15 cellular contexts compared by ENCODE assay signal in genomic region chr22:28808716-28809355, GRCh38. TPM values are rescaled to one million over a fixed set of nuclear protein-coding genes. Genes with fewer than 3 reads are reported as not detected.
DNase-seq lines count a peak whose midpoint lies in the region; ATAC-seq and TF ChIP-seq lines count a peak whose summit lies in the region.
"Had no signal": no experiment of that assay in that cellular context is flagged by ENCODE, and none has a peak within 500 bp of the region (broad histone marks: within the 10 kb centered on the region; RNA-seq: fewer than 3 reads in every experiment).

No MANE protein-coding gene starts in this region.

- peaks cover 67% of the 10 kb centered on the region for H3K4me1 Mint-ChIP-seq in activated CD4-positive, alpha-beta T cell treated with anti-CD3 and anti-CD28 coated beads, Interleukin-2, amount 10 ng/mL, durations not matched to agents 7 days and 5 days
- peaks cover 2% of the 10 kb centered on the region for H3K4me1 Mint-ChIP-seq in osteocyte (ENCODE audit: unreplicated experiment)

- H3K9me3 ChIP-seq in colonic mucosa: no peaks in the 10 kb centered on the region

- H3K27ac ChIP-seq in HL-60 (replicated peaks) (peak overlapping the region; percentile 97), colonic mucosa (peak overlapping the region; percentile 3)
- H3K27ac ChIP-seq: epithelial cell of prostate had no signal

- POLR2A ChIA-PET in activated CD4-positive, alpha-beta T cell treated with anti-CD3 and anti-CD28 coated beads, Interleukin-2, amount 10 ng/mL, durations not matched to agents 7 days and 5 days (lab: Charles Lee): no interaction called here

- peak overlapping the region in 1 of 2 donors; percentile 19 for H3K9ac ChIP-seq in colonic mucosa (ENCODE audit: low read depth in 2 of 2, low read length in 2 of 2)

- H3K9me3 Mint-ChIP-seq in activated CD4-positive, alpha-beta T cell treated with anti-CD3 and anti-CD28 coated beads, Interleukin-2, amount 10 ng/mL, durations not matched to agents 7 days and 5 days: no peaks in the 10 kb centered on the region
- no peaks in the 10 kb centered on the region for H3K9me3 Mint-ChIP-seq in osteocyte (ENCODE audit: unreplicated experiment)

- H3K27ac Mint-ChIP-seq in activated CD4-positive, alpha-beta T cell treated with anti-CD3 and anti-CD28 coated beads, Interleukin-2, amount 10 ng/mL, durations not matched to agents 7 days and 5 days: peak overlapping the region; percentile 60
- peak overlapping the region; percentile 23 for H3K27ac Mint-ChIP-seq in osteocyte (ENCODE audit: unreplicated experiment)

- ATAC-seq in GM21381 (IDR thresholded peaks at IDR 0.05; ENCODE audit: unreplicated experiment): no peak
- ATAC-seq: stimulated activated naive CD8-positive, alpha-beta T cell treated with anti-CD3 and anti-CD28 coated beads, Interleukin-15, Interleukin-2, amounts not matched to agents 100 U/mL and 50 U/mL, for 24 hours had no signal

- no peak overlapping the region for H3K4me3 Mint-ChIP-seq in activated CD4-positive, alpha-beta T cell treated with anti-CD3 and anti-CD28 coated beads, Interleukin-2, amount 10 ng/mL, durations not matched to agents 7 days and 5 days
- no peak overlapping the region for H3K4me3 Mint-ChIP-seq in osteocyte (ENCODE audit: unreplicated experiment)

- intact Hi-C loops in colonic mucosa (cut with DNase I): no loop called here

- no peaks in the 10 kb centered on the region for H3K27me3 Mint-ChIP-seq in activated CD4-positive, alpha-beta T cell treated with anti-CD3 and anti-CD28 coated beads, Interleukin-2, amount 10 ng/mL, durations not matched to agents 7 days and 5 days
- H3K27me3 Mint-ChIP-seq in osteocyte (ENCODE audit: unreplicated experiment): no peaks in the 10 kb centered on the region

- CTCF ChIA-PET in activated CD4-positive, alpha-beta T cell treated with anti-CD3 and anti-CD28 coated beads, Interleukin-2, amount 10 ng/mL, durations not matched to agents 7 days and 5 days (lab: Charles Lee): interaction anchor here (0.6 to 1.4 kb wide), 3 partner anchors 9 to 1043 kb away, joined by 3 to 4 read pairs (median 3); partner anchors contain the start of gene XBP1

- H3K36me3 ChIP-seq in colonic mucosa: no peaks in the 10 kb centered on the region

- H3K27me3 ChIP-seq in HL-60 (ENCODE audit: insufficient read depth, poor library complexity, severe bottlenecking) (no peaks in the 10 kb centered on the region), colonic mucosa (no peaks in the 10 kb centered on the region)

- peaks cover 50% of the 10 kb centered on the region for H3K36me3 Mint-ChIP-seq in activated CD4-positive, alpha-beta T cell treated with anti-CD3 and anti-CD28 coated beads, Interleukin-2, amount 10 ng/mL, durations not matched to agents 7 days and 5 days (ENCODE audit: low read depth)
- no peaks in the 10 kb centered on the region for H3K36me3 Mint-ChIP-seq in osteocyte (ENCODE audit: unreplicated experiment)

- H3K4me1 ChIP-seq in colonic mucosa: no peaks in the 10 kb centered on the region

- no peak for TF ChIP-seq CTCF in HL-60 (IDR thresholded peaks at IDR 0.05; ENCODE audit: insufficient read depth, low read length)
- TF ChIP-seq CTCF in colonic mucosa (IDR thresholded peaks at IDR 0.05): no peak
- no peak for TF ChIP-seq CTCF in osteocyte (IDR thresholded peaks at IDR 0.05)

- H3K4me3 ChIP-seq in HL-60 (replicated peaks; ENCODE audit: insufficient read depth, low read length) (no peak overlapping the region), colonic mucosa (no peak overlapping the region)

- DNase-seq in activated CD4-positive, alpha-beta T cell treated with anti-CD3 and anti-CD28 coated beads, Interleukin-2, amount 10 ng/mL, durations not matched to agents 7 days and 5 days: no peak
- no peak for DNase-seq in activated CD4-positive, alpha-beta T cell treated with anti-CD3 and anti-CD28 coated beads, Interleukin-2, amount 50 U/mL, for 48 hours
- DNase-seq in HL-60 (ENCODE audit: low read depth in 1 of 2, low spot score in 1 of 2): no peak
- no peak for DNase-seq in colonic mucosa
- no peak for DNase-seq in osteocyte (ENCODE audit: extremely low spot score, unreplicated experiment)
- DNase-seq in inferior parietal cortex (ENCODE audit: extremely low spot score): no peak
- no peak for DNase-seq in GM19238 (ENCODE audit: insufficient read length, low spot score)
- DNase-seq: mammary epithelial cell; NCI-H2029; NCI-H510A treated with DMSO at 0.1 percent for 48 hours; SHP77; stimulated activated naive CD8-positive, alpha-beta T cell treated with anti-CD3 and anti-CD28 coated beads, Interleukin-15, Interleukin-2, amounts not matched to agents 100 U/mL and 50 U/mL, for 24 hours; T1000 had no signal

RNA-seq across cellular contexts. Expression of gene XBP1, which starts 8.5 kb away (rescaled TPM):
- total RNA-seq in activated CD4-positive, alpha-beta T cell treated with anti-CD3 and anti-CD28 coated beads, Interleukin-2, amount 10 ng/mL, durations not matched to agents 7 days and 5 days: 100 to 1,000 TPM; 159 to 184 TPM
- total RNA-seq in colonic mucosa (100 to 1,000 TPM; 210 to 251 TPM), osteocyte (144 and 150 TPM in 2 replicates)

RNA-seq across cellular contexts. Expression of gene CCDC117, which starts 36.3 kb away (rescaled TPM):
- total RNA-seq in activated CD4-positive, alpha-beta T cell treated with anti-CD3 and anti-CD28 coated beads, Interleukin-2, amount 10 ng/mL, durations not matched to agents 7 days and 5 days: 10 to 100 TPM; 30.2 to 31.9 TPM
- total RNA-seq in colonic mucosa (10 to 100 TPM; 21.2 to 24.9 TPM), osteocyte (21.9 and 23.6 TPM in 2 replicates)
